Comparison of ENCODE assay signal across 2 cellular contexts in genomic region chr15:59172289-59172901, GRCh38.
TF ChIP-seq lines count a peak whose summit lies in the region.

No MANE protein-coding gene starts in this region.

TF ChIP-seq in HCT116, 20 proteins besides CTCF, POLR2A, EP300 and RAD21:
- no peak for TF ChIP-seq MAX (IDR thresholded peaks at IDR 0.05)
- no peak for TF ChIP-seq YY1 (IDR thresholded peaks at IDR 0.05; ENCODE audit: extremely low read depth, insufficient replicate concordance, low read depth, low read length)
- TF ChIP-seq EZH2phosphoT487 (IDR thresholded peaks at IDR 0.05; ENCODE audit: borderline replicate concordance) = no peak
- TF ChIP-seq JUND (IDR thresholded peaks at IDR 0.05) = no peak
- TF ChIP-seq ZFX (IDR thresholded peaks at IDR 0.05) = no peak
- TF ChIP-seq ZBTB33 (IDR thresholded peaks at IDR 0.05; ENCODE audit: extremely low read depth, insufficient replicate concordance, low read length) = no peak

TF ChIP-seq in H1, 55 proteins besides CTCF, POLR2A, EP300 and RAD21:
- TF ChIP-seq MAFK (IDR thresholded peaks at IDR 0.05; ENCODE audit: low read depth, low read length) = no peak
- no peak for TF ChIP-seq GABPA (IDR thresholded peaks at IDR 0.05; ENCODE audit: borderline replicate concordance, insufficient read depth, low read length)
- no peak for TF ChIP-seq E2F6 (IDR thresholded peaks at IDR 0.05)
- TF ChIP-seq EZH2 (IDR thresholded peaks at IDR 0.05; ENCODE audit: low read depth, low read length, severe bottlenecking) = no peak
- no peak for TF ChIP-seq GTF2F1 (IDR thresholded peaks at IDR 0.05; ENCODE audit: borderline replicate concordance, low read depth, low read length)
- TF ChIP-seq RNF2 (IDR thresholded peaks at IDR 0.05; ENCODE audit: borderline replicate concordance, low read depth, low read length, missing control alignments, poor library complexity, severe bottlenecking) = no peak
- no peak for TF ChIP-seq SP4 (IDR thresholded peaks at IDR 0.05; ENCODE audit: low read length)
- TF ChIP-seq MAX (IDR thresholded peaks at IDR 0.05) = no peak
- TF ChIP-seq TAF7 (optimal IDR thresholded peaks at IDR 0.05; ENCODE audit: borderline replicate concordance, low read depth, low read length) = no peak
- no peak for TF ChIP-seq KDM5A (IDR thresholded peaks at IDR 0.05; ENCODE audit: low read length)
- no peak for TF ChIP-seq ZNF274 (IDR thresholded peaks at IDR 0.05; ENCODE audit: borderline replicate concordance, extremely low read depth, low read length)
- no peak for TF ChIP-seq TBP (IDR thresholded peaks at IDR 0.05; ENCODE audit: low read depth, low read length)
- TF ChIP-seq CTBP2 (IDR thresholded peaks at IDR 0.05; ENCODE audit: borderline replicate concordance, insufficient read depth, insufficient read length, low read length) = no peak
- no peak for TF ChIP-seq JUN (IDR thresholded peaks at IDR 0.05; ENCODE audit: low read depth, low read length)
- no peak for TF ChIP-seq RBBP5 (IDR thresholded peaks at IDR 0.05; ENCODE audit: borderline replicate concordance, low read depth, low read length)
- no peak for TF ChIP-seq BRCA1 (IDR thresholded peaks at IDR 0.05; ENCODE audit: low read depth, low read length)
